ENCODE assay signal across 1 cellular context in the genomic region with DNA sequence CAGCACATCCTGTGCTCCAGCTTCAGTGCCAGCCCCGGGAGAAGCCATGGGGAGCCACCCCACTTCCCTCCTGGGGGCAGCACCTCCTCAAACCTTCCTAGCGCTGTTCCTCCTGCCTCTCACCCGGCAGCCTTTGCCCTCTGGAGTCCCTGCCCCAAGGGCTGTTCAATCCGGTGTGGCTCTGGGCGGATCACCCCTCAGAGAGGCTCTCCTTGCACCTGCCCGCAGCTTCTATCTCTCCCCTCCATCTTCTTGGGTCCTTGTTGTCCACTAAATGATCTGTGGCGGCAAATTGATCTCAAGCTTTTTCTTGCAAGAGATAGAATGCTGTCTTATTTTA.
TF ChIP-seq lines count a peak whose summit lies in the region.

No MANE protein-coding gene starts in this region.

TF ChIP-seq in WTC11, 78 proteins besides CTCF, POLR2A, EP300 and RAD21 (continued from another document):
- TF ChIP-seq, protein P1, sequence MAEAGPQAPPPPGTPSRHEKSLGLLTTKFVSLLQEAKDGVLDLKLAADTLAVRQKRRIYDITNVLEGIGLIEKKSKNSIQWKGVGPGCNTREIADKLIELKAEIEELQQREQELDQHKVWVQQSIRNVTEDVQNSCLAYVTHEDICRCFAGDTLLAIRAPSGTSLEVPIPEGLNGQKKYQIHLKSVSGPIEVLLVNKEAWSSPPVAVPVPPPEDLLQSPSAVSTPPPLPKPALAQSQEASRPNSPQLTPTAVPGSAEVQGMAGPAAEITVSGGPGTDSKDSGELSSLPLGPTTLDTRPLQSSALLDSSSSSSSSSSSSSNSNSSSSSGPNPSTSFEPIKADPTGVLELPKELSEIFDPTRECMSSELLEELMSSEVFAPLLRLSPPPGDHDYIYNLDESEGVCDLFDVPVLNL (CRISPR knock-in tag; IDR thresholded peaks at IDR 0.05; ENCODE audit: borderline replicate concordance, low read depth) = no peak
- no peak for TF ChIP-seq TEAD4 (CRISPR knock-in tag; IDR thresholded peaks at IDR 0.05)
- TF ChIP-seq KAT7 (CRISPR knock-in tag; IDR thresholded peaks at IDR 0.05; ENCODE audit: borderline replicate concordance) = no peak
- TF ChIP-seq NFE2L1 (CRISPR knock-in tag; IDR thresholded peaks at IDR 0.05) = no peak
- no peak for TF ChIP-seq ZNF423 (CRISPR knock-in tag; IDR thresholded peaks at IDR 0.05)
- no peak for TF ChIP-seq JAZF1 (CRISPR knock-in tag; IDR thresholded peaks at IDR 0.05)
- TF ChIP-seq IRF2 (CRISPR knock-in tag; IDR thresholded peaks at IDR 0.05; ENCODE audit: borderline replicate concordance, low read depth) = no peak
